ENCODE assay signal across 8 cellular contexts in genomic region chr2:111482985-111483679, GRCh38.
DNase-seq lines count a peak whose midpoint lies in the region; ATAC-seq and TF ChIP-seq lines count a peak whose summit lies in the region.
"Not testable (repeated sequence)": the region's sequence is repeated elsewhere in the genome, so short reads cannot be mapped to it uniquely, and the experiment has no call there.

No MANE protein-coding gene starts in this region.

- H3K27ac Mint-ChIP-seq in stimulated activated naive CD8-positive, alpha-beta T cell treated with anti-CD3 and anti-CD28 coated beads, Interleukin-15, amount 100 ng/mL, for 72 hours: not testable (repeated sequence)

- not testable (repeated sequence) for H3K9me3 Mint-ChIP-seq in stimulated activated naive CD8-positive, alpha-beta T cell treated with anti-CD3 and anti-CD28 coated beads, Interleukin-15, amount 100 ng/mL, for 72 hours

- H3K4me1 ChIP-seq in body of pancreas, right lobe of liver: not testable (repeated sequence)

- H3K27me3 Mint-ChIP-seq in stimulated activated naive CD8-positive, alpha-beta T cell treated with anti-CD3 and anti-CD28 coated beads, Interleukin-15, amount 100 ng/mL, for 72 hours: not testable (repeated sequence)

- DNase-seq in activated CD4-positive, alpha-beta T cell treated with anti-CD3 and anti-CD28 coated beads for 48 hours: peak; percentile 57
- DNase-seq in body of pancreas: peak in 2 of 4 donors; percentile 23 to 57
- DNase-seq in right lobe of liver; stimulated activated naive CD8-positive, alpha-beta T cell treated with anti-CD3 and anti-CD28 coated beads, Interleukin-15, amount 100 ng/mL, for 72 hours: not testable (repeated sequence)

- peak; percentile 73 for ATAC-seq in GM18858 (IDR thresholded peaks at IDR 0.05; ENCODE audit: unreplicated experiment)
- ATAC-seq in GM21515 (IDR thresholded peaks at IDR 0.05; ENCODE audit: unreplicated experiment): peak; percentile 84
- peak; percentile 47 for ATAC-seq in HG02970 (IDR thresholded peaks at IDR 0.05; ENCODE audit: low FRiP score, unreplicated experiment)
- ATAC-seq in HG03565 (IDR thresholded peaks at IDR 0.05; ENCODE audit: unreplicated experiment): peak; percentile 62
- peak; percentile 61 for ATAC-seq in body of pancreas
- peak; percentile 83 to 87 (median 86) for ATAC-seq in right lobe of liver
- ATAC-seq in stimulated activated naive CD8-positive, alpha-beta T cell treated with anti-CD3 and anti-CD28 coated beads, Interleukin-15, amount 100 ng/mL, for 72 hours: peak; percentile 92

- H3K4me3 ChIP-seq in body of pancreas, right lobe of liver: not testable (repeated sequence)

- not testable (repeated sequence) for H3K27me3 ChIP-seq in body of pancreas, right lobe of liver

- not testable (repeated sequence) for H3K36me3 ChIP-seq in body of pancreas (replicated peaks in 1 of 2; ENCODE audit: insufficient read depth in 1 of 2, low read depth in 2 of 2); right lobe of liver

- not testable (repeated sequence) for TF ChIP-seq CTCF in body of pancreas (IDR thresholded peaks at IDR 0.05)
- peak in 1 of 4 donors; percentile 24 for TF ChIP-seq CTCF in right lobe of liver (IDR thresholded peaks at IDR 0.05)

- intact Hi-C loops in body of pancreas (cut with DNase I); right lobe of liver (cut with DNase I): not testable (repeated sequence)

- WGBS in body of pancreas, 2 donors: 44 to 51% methylated on average over 5 to 7 of the region's 8 CpGs
- 72% methylated on average over 5 of the region's 8 CpGs for WGBS in right lobe of liver (ENCODE audit: insufficient coverage, low coverage, low lambda C conversion rate, missing lambda C conversion rate)

- H3K27ac ChIP-seq in body of pancreas: not testable (repeated sequence)
- H3K27ac ChIP-seq in right lobe of liver: peak overlapping the region in 1 of 3 donors; percentile 36

- not testable (repeated sequence) for H3K9me3 ChIP-seq in body of pancreas, right lobe of liver

- TF ChIP-seq POLR2A in body of pancreas (IDR thresholded peaks at IDR 0.05); right lobe of liver (IDR thresholded peaks at IDR 0.05): not testable (repeated sequence)

- peaks cover 18% of the 10 kb centered on the region for H3K4me1 Mint-ChIP-seq in stimulated activated naive CD8-positive, alpha-beta T cell treated with anti-CD3 and anti-CD28 coated beads, Interleukin-15, amount 100 ng/mL, for 72 hours

- H3K4me3 Mint-ChIP-seq in stimulated activated naive CD8-positive, alpha-beta T cell treated with anti-CD3 and anti-CD28 coated beads, Interleukin-15, amount 100 ng/mL, for 72 hours: not testable (repeated sequence)
